11 cellular contexts compared by ENCODE assay signal in genomic region chr10:59536576-59537014, GRCh38.
A peak's percentile ranks its signal among the peaks of the same experiment; 100 is the strongest.
DNase-seq lines count a peak whose midpoint lies in the region; ATAC-seq, FAIRE-seq and TF ChIP-seq lines count a peak whose summit lies in the region.
"Had no signal": no experiment of that assay in that cellular context is flagged by ENCODE, and none has a peak within 500 bp of the region (broad histone marks: within the 10 kb centered on the region; RNA-seq: fewer than 3 reads in every experiment).

No MANE protein-coding gene starts in this region.

- POLR2A ChIA-PET in MCF 10A (lab: Yijun Ruan, JAX): no interaction called here

- no peak for ATAC-seq in GM21786 (IDR thresholded peaks at IDR 0.05; ENCODE audit: unreplicated experiment)
- ATAC-seq in GM21515 (IDR thresholded peaks at IDR 0.05; ENCODE audit: unreplicated experiment): no peak
- ATAC-seq: natural killer cell had no signal

- H3K36me3 Mint-ChIP-seq in MCF 10A (ENCODE audit: insufficient read depth, unreplicated experiment): no peaks in the 10 kb centered on the region
- H3K36me3 Mint-ChIP-seq in nephron (ENCODE audit: low read depth): no peaks in the 10 kb centered on the region
- H3K36me3 Mint-ChIP-seq: natural killer cell had no signal

- peaks cover 19% of the 10 kb centered on the region for H3K27me3 Mint-ChIP-seq in MCF 10A (ENCODE audit: insufficient read depth, unreplicated experiment)
- H3K27me3 Mint-ChIP-seq in nephron (ENCODE audit: low read depth): no peaks in the 10 kb centered on the region

- no peak overlapping the region for H3K4me3 Mint-ChIP-seq in MCF 10A (ENCODE audit: unreplicated experiment)
- peak overlapping the region in 1 of 3 experiments; percentile 1 for H3K4me3 Mint-ChIP-seq in nephron
- H3K4me3 Mint-ChIP-seq: natural killer cell had no signal

- CTCF ChIA-PET in MCF 10A (lab: Yijun Ruan, JAX): interaction anchor here (0.7 kb wide), 1 partner anchor 43 kb away, joined by 4 read pairs; no protein-coding TSS in a partner anchor

- intact Hi-C loops in breast epithelium (cut with DNase I; ENCODE audit: low total_unique reads): no loop called here
- intact Hi-C loops in MCF 10A (cut with micrococcal nuclease): no loop called here

- H3K4me3 ChIP-seq in breast epithelium: no peak overlapping the region
- H3K4me3 ChIP-seq: A549 had no signal

- H3K27ac ChIP-seq in breast epithelium: peak overlapping the region; percentile 69 to 83
- H3K27ac ChIP-seq: A549 had no signal

- BruUV-seq in MCF 10A (replicated peaks; lab: Mats Ljungman, UMichigan): no TSS peak

- H3K4me1 Mint-ChIP-seq in MCF 10A (ENCODE audit: insufficient read depth, unreplicated experiment) (no peaks in the 10 kb centered on the region), nephron (peaks cover 30% of the 10 kb centered on the region)
- H3K4me1 Mint-ChIP-seq: natural killer cell had no signal

- H3K27ac Mint-ChIP-seq in MCF 10A (ENCODE audit: low read depth, unreplicated experiment) (no peak overlapping the region), nephron (peak overlapping the region; percentile 84 to 97 (median 93))
- H3K27ac Mint-ChIP-seq: natural killer cell had no signal

- TF ChIP-seq POLR2A in breast epithelium (IDR thresholded peaks at IDR 0.05): no peak

- FAIRE-seq in HTR-8/SVneo (lab: Jason Lieb, UNC): no peak
- FAIRE-seq: A549 had no signal

- no peak for TF ChIP-seq CTCF in breast epithelium (IDR thresholded peaks at IDR 0.05)
- TF ChIP-seq CTCF in MCF 10A (IDR thresholded peaks at IDR 0.05; ENCODE audit: unreplicated experiment): no peak
- no peak for TF ChIP-seq CTCF in nephron (IDR thresholded peaks at IDR 0.05; ENCODE audit: unreplicated experiment in 3 of 3)

- no peaks in the 10 kb centered on the region for H3K27me3 ChIP-seq in breast epithelium

- no peaks in the 10 kb centered on the region for H3K9me3 ChIP-seq in breast epithelium
- H3K9me3 ChIP-seq: A549 had no signal

- H3K36me3 ChIP-seq in breast epithelium: no peaks in the 10 kb centered on the region

- DNase-seq in breast epithelium (ENCODE audit: low spot score in 2 of 2): no peak
- no peak for DNase-seq in MCF 10A (ENCODE audit: unreplicated experiment)
- DNase-seq in fibroblast of the conjunctiva (ENCODE audit: low read depth): peak; percentile 6
- DNase-seq in SW480 (ENCODE audit: low spot score): no peak
- no peak for DNase-seq in HTR-8/SVneo (ENCODE audit: insufficient read length, low spot score)
- DNase-seq: activated naive CD4-positive, alpha-beta T cell treated with anti-CD3 and anti-CD28 coated beads, Interleukin-2, amount 50 U/mL, for 16 hours; natural killer cell had no signal

- no peaks in the 10 kb centered on the region for H3K4me1 ChIP-seq in breast epithelium
- H3K4me1 ChIP-seq: A549 had no signal

- H3K9me3 Mint-ChIP-seq in MCF 10A (ENCODE audit: unreplicated experiment) (no peaks in the 10 kb centered on the region), nephron (no peaks in the 10 kb centered on the region)
